23 cellular contexts compared by ENCODE assay signal in the genomic region with DNA sequence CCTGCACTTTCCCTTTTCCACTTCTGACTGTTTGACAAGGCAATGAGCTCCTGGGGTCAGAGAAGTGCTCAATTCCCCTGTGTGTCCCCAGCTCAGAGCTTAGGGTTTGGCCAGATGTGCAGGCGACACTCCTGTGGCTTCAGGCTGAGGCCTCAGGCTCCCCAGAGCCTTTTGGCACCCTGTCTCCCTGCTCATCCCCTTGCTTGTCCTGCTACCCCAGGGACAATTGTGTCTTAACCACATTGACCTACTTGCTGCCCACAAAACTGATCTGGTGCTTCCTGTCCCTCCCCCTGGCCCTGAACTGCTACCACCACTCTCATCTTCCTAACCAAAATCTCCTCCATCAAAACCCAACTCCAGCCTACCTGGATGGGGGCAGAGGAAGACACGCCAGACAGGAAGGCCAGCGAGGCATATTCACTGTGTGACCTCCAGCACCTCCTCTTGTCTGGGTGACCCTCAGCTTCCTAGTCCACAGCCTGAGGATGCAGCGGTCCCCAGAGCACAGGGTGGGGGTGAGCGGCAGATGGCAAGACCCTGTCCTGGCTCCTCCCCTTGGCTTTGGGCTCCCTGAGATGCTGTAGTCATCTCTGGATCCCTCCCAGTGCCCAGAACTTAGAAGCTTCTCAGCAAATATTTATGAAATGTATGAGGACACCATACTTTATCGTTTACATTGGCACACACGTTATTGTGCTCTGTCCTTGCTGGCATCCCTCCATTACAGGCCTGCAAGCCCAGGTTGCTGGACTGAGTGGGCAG.
DNase-seq lines count a peak whose midpoint lies in the region; ATAC-seq, FAIRE-seq and TF ChIP-seq lines count a peak whose summit lies in the region.
"Had no signal": no experiment of that assay in that cellular context is flagged by ENCODE, and none has a peak within 500 bp of the region (broad histone marks: within the 10 kb centered on the region; RNA-seq: fewer than 3 reads in every experiment).

No MANE protein-coding gene starts in this region.

- H3K27me3 ChIP-seq in CD4-positive, alpha-beta memory T cell (ENCODE audit: insufficient read depth, low read length): no peaks in the 10 kb centered on the region
- peaks cover 33% of the 10 kb centered on the region for H3K27me3 ChIP-seq in adipocyte (replicated peaks; ENCODE audit: control insufficient read depth, insufficient read depth, low read length)
- no peaks in the 10 kb centered on the region for H3K27me3 ChIP-seq in neural progenitor cell
- H3K27me3 ChIP-seq in sigmoid colon: no peaks in the 10 kb centered on the region

- CTCF ChIA-PET in CD4-positive, alpha-beta memory T cell (lab: Charles Lee; ENCODE audit: partially characterized antibody): no interaction called here

- no peaks in the 10 kb centered on the region for H3K79me2 ChIP-seq in neural progenitor cell (ENCODE audit: low read depth)

- H3K9me3 ChIP-seq in CD4-positive, alpha-beta memory T cell (ENCODE audit: control insufficient read depth in 1 of 2, low read length in 2 of 2): no peaks in the 10 kb centered on the region
- H3K9me3 ChIP-seq in adipocyte (ENCODE audit: control insufficient read depth, low read length) (no peaks in the 10 kb centered on the region), neural progenitor cell (ENCODE audit: low read depth) (no peaks in the 10 kb centered on the region), sigmoid colon (no peaks in the 10 kb centered on the region)
- H3K9me3 ChIP-seq: heart left ventricle, SJCRH30, spleen, thoracic aorta had no signal

- no peak for TF ChIP-seq EP300 in sigmoid colon (IDR thresholded peaks at IDR 0.05)

- TF ChIP-seq CTCF in LNCaP clone FGC (IDR thresholded peaks at IDR 0.05; ENCODE audit: control insufficient read depth, extremely low read depth, insufficient read depth) (no peak), neural progenitor cell (IDR thresholded peaks at IDR 0.05) (no peak), sigmoid colon (IDR thresholded peaks at IDR 0.05) (no peak)

- peaks cover 0 to 7% of the 10 kb centered on the region in 2 donors for H3K27me3 Mint-ChIP-seq in CD4-positive, alpha-beta memory T cell
- H3K27me3 Mint-ChIP-seq in neural progenitor cell (ENCODE audit: insufficient read depth, low read depth): peaks cover 15% of the 10 kb centered on the region

- H3K4me3 Mint-ChIP-seq in CD4-positive, alpha-beta memory T cell: peak overlapping the region in 6 of 8 donors; percentile 8 to 64 (median 11)
- no peak overlapping the region for H3K4me3 Mint-ChIP-seq in neural progenitor cell
- H3K4me3 Mint-ChIP-seq: activated B cell treated with CpG ODN at 0.5 μM for 24 hours; T-helper 1 cell treated with Interleukin-12 subunit alpha and Interleukin-12 subunit beta and Interleukin-4 antibody, amounts not matched to agents 30 μg/mL and 1 μg/mL, for 36 hours had no signal

- no peak overlapping the region for H3K4me2 ChIP-seq in neural progenitor cell

- no peak overlapping the region for H3K4me3 ChIP-seq in CD4-positive, alpha-beta memory T cell (ENCODE audit: low read length in 2 of 2)
- H3K4me3 ChIP-seq in LNCaP clone FGC (ENCODE audit: low read depth, low read length) (no peak overlapping the region), adipocyte (ENCODE audit: low read length) (no peak overlapping the region), neural progenitor cell (no peak overlapping the region), sigmoid colon (no peak overlapping the region)
- H3K4me3 ChIP-seq: heart left ventricle, lung, SJCRH30, spleen, thoracic aorta had no signal

- H3K9ac ChIP-seq in adipocyte (ENCODE audit: low read length): no peak overlapping the region
- H3K9ac ChIP-seq in neural progenitor cell: no peak overlapping the region

- H3K27ac ChIP-seq in CD4-positive, alpha-beta memory T cell (ENCODE audit: low read depth, low read length): no peak overlapping the region
- H3K27ac ChIP-seq in neural progenitor cell: no peak overlapping the region
- H3K27ac ChIP-seq in sigmoid colon: peak overlapping the region in 2 of 4 donors; percentile 9 to 34
- H3K27ac ChIP-seq: SJCRH30, spleen, thoracic aorta had no signal

- H3K4me1 ChIP-seq in CD4-positive, alpha-beta memory T cell (ENCODE audit: insufficient read depth, low read length): peaks cover 9% of the 10 kb centered on the region
- H3K4me1 ChIP-seq in adipocyte (ENCODE audit: control insufficient read depth, insufficient read depth, low read length) (peaks cover 12% of the 10 kb centered on the region), neural progenitor cell (no peaks in the 10 kb centered on the region), sigmoid colon (peaks cover 0 to 33% (median 12%) of the 10 kb centered on the region in 4 donors)

- H3K9me3 Mint-ChIP-seq in CD4-positive, alpha-beta memory T cell: no peaks in the 10 kb centered on the region
- no peaks in the 10 kb centered on the region for H3K9me3 Mint-ChIP-seq in neural progenitor cell
- H3K9me3 Mint-ChIP-seq: activated B cell treated with CpG ODN at 0.5 μM for 24 hours; T-helper 1 cell treated with Interleukin-12 subunit alpha and Interleukin-12 subunit beta and Interleukin-4 antibody, amounts not matched to agents 30 μg/mL and 1 μg/mL, for 36 hours had no signal

- H3F3A ChIP-seq in neural progenitor cell (ENCODE audit: low read depth): no peaks in the 10 kb centered on the region

- H3K36me3 Mint-ChIP-seq in CD4-positive, alpha-beta memory T cell: no peaks in the 10 kb centered on the region
- H3K36me3 Mint-ChIP-seq in neural progenitor cell: no peaks in the 10 kb centered on the region

- intact Hi-C loops in CD4-positive, alpha-beta memory T cell (cut with micrococcal nuclease): no loop called here
- intact Hi-C loops in sigmoid colon (cut with DNase I): loop anchor here (5.0 kb wide), 1 partner anchor 54 kb away; no protein-coding TSS in a partner anchor

- no peak for ATAC-seq in HG03442 (IDR thresholded peaks at IDR 0.05; ENCODE audit: unreplicated experiment)
- ATAC-seq: PC-3 had no signal

- 82 to 86% methylated on average over 7 of the region's 7 CpGs for WGBS in sigmoid colon, 2 donors

- peaks cover 8 to 19% (median 8%) of the 10 kb centered on the region in 4 donors for H3K4me1 Mint-ChIP-seq in CD4-positive, alpha-beta memory T cell
- H3K4me1 Mint-ChIP-seq in neural progenitor cell: peaks cover 18% of the 10 kb centered on the region
- H3K4me1 Mint-ChIP-seq: activated B cell treated with CpG ODN at 0.5 μM for 24 hours had no signal

- POLR2A ChIA-PET in CD4-positive, alpha-beta memory T cell (lab: Charles Lee; ENCODE audit: partially characterized antibody): no interaction called here

- no peak for FAIRE-seq in urothelium cell line (lab: Jason Lieb, UNC)
- FAIRE-seq: islet of Langerhans had no signal

- no peaks in the 10 kb centered on the region for H3K36me3 ChIP-seq in CD4-positive, alpha-beta memory T cell (ENCODE audit: insufficient read depth, low read length)
- no peaks in the 10 kb centered on the region for H3K36me3 ChIP-seq in adipocyte (ENCODE audit: control insufficient read depth, insufficient read depth, low read length, severe bottlenecking)
- no peaks in the 10 kb centered on the region for H3K36me3 ChIP-seq in neural progenitor cell
- no peaks in the 10 kb centered on the region for H3K36me3 ChIP-seq in sigmoid colon
- H3K36me3 ChIP-seq: heart left ventricle, SJCRH30, spleen, thoracic aorta had no signal

- DNase-seq in CD4-positive, alpha-beta memory T cell: peak in 2 of 5 donors; percentile 10 to 20
- DNase-seq in LNCaP clone FGC (ENCODE audit: low read depth): peak; percentile 98
- DNase-seq in adipocyte (ENCODE audit: low read depth): peak; percentile 32
- DNase-seq in neural progenitor cell (ENCODE audit: low spot score): no peak
- DNase-seq in sigmoid colon: no peak
- DNase-seq in urothelium cell line (ENCODE audit: low spot score): no peak
- no peak for DNase-seq in NCI-H128 (lab: John Stamatoyannopoulos, UW; ENCODE audit: unreplicated experiment)
- DNase-seq: activated B cell treated with CpG ODN at 0.5 μM for 24 hours; amniotic stem cell; effector CD8-positive, alpha-beta T cell; Kasumi-1; NCI-H2029; NCI-H510A; PC-3; SJCRH30; spleen; stimulated activated CD8-positive, alpha-beta memory T cell treated with anti-CD3 and anti-CD28 coated beads, Interleukin-4, amount 100 ng/mL, for 48 hours had no signal

- H4K20me1 ChIP-seq in neural progenitor cell (ENCODE audit: low read depth): no peaks in the 10 kb centered on the region

- peak overlapping the region in 5 of 7 donors; percentile 15 to 86 (median 67) for H3K27ac Mint-ChIP-seq in CD4-positive, alpha-beta memory T cell
- peak overlapping the region; percentile 19 for H3K27ac Mint-ChIP-seq in neural progenitor cell
- H3K27ac Mint-ChIP-seq: activated B cell treated with CpG ODN at 0.5 μM for 24 hours; T-helper 1 cell treated with Interleukin-12 subunit alpha and Interleukin-12 subunit beta and Interleukin-4 antibody, amounts not matched to agents 30 μg/mL and 1 μg/mL, for 36 hours had no signal

- no peak overlapping the region for H2AFZ ChIP-seq in neural progenitor cell (replicated peaks)

- TF ChIP-seq POLR2A in sigmoid colon (IDR thresholded peaks at IDR 0.05): no peak

Comparison
In these comparisons a context has a peak if more than half of its experiments do, and no peak if none do; other contexts are left out.
1. DNase-seq: peak in LNCaP clone FGC (single experiment) and adipocyte (single experiment); none in neural progenitor cell (single experiment), sigmoid colon (single experiment), urothelium cell line (single experiment) and NCI-H128 (single experiment).